15 cellular contexts compared by ENCODE assay signal in genomic region chr10:119502618-119503155, GRCh38. TPM values are rescaled to one million over a fixed set of nuclear protein-coding genes. Genes with fewer than 3 reads are reported as not detected.
DNase-seq lines count a peak whose midpoint lies in the region; ATAC-seq and TF ChIP-seq lines count a peak whose summit lies in the region.
"Had no signal": no experiment of that assay in that cellular context is flagged by ENCODE, and none has a peak within 500 bp of the region (broad histone marks: within the 10 kb centered on the region; RNA-seq: fewer than 3 reads in every experiment).

No MANE protein-coding gene starts in this region.

- no peak for DNase-seq in CD4-positive, alpha-beta memory T cell
- no peak for DNase-seq in naive thymus-derived CD8-positive, alpha-beta T cell
- DNase-seq in Calu3, result no peak
- DNase-seq: hypothalamus, left ventricle myocardium superior, NCI-H2081 treated with DMSO at 0.1 percent for 48 hours, uterus had no signal

- no TSS peak for BruUV-seq in Calu3 (replicated peaks; lab: Mats Ljungman, UMichigan)

- peak overlapping the region in 1 of 2 donors; percentile 39 for H3K4me3 ChIP-seq in CD4-positive, alpha-beta memory T cell (ENCODE audit: low read length in 2 of 2)
- H3K4me3 ChIP-seq: HAP-1, uterus had no signal

- peak overlapping the region; percentile 79 for H3K27ac ChIP-seq in CD4-positive, alpha-beta memory T cell (ENCODE audit: low read depth, low read length)
- H3K27ac ChIP-seq: HL-60, uterus had no signal

- peaks cover 74% of the 10 kb centered on the region for H3K4me1 ChIP-seq in CD4-positive, alpha-beta memory T cell (ENCODE audit: insufficient read depth, low read length)
- H3K4me1 ChIP-seq: HAP-1, uterus had no signal

- H3K27ac Mint-ChIP-seq in CD4-positive, alpha-beta memory T cell, result peak overlapping the region; percentile 95 to 99 (median 97)
- peak overlapping the region; percentile 97 for H3K27ac Mint-ChIP-seq in activated T-helper 17 cell treated with anti-CD3 and anti-CD28 coated beads, Interleukin-2, amount 50 U/mL, for 72 hours
- H3K27ac Mint-ChIP-seq in naive thymus-derived CD8-positive, alpha-beta T cell, result peak overlapping the region; percentile 94 to 100 (median 99)
- no peak overlapping the region for H3K27ac Mint-ChIP-seq in Calu3 (ENCODE audit: unreplicated experiment)

- no peaks in the 10 kb centered on the region for H3K27me3 ChIP-seq in CD4-positive, alpha-beta memory T cell (ENCODE audit: insufficient read depth, low read length)
- H3K27me3 ChIP-seq: uterus had no signal

- H3K9me3 ChIP-seq in CD4-positive, alpha-beta memory T cell (ENCODE audit: control insufficient read depth in 1 of 2, low read length in 2 of 2), result no peaks in the 10 kb centered on the region
- H3K9me3 ChIP-seq: HAP-1, uterus had no signal

- CTCF ChIA-PET in CD4-positive, alpha-beta memory T cell (lab: Charles Lee; ENCODE audit: partially characterized antibody), result interaction anchor here (0.9 to 5.3 kb wide), 4 partner anchors 13 to 57 kb away, joined by 5 to 39 read pairs (median 12); partner anchors contain the start of gene RGS10
- CTCF ChIA-PET in Calu3 (lab: Charles Lee), result no interaction called here

- intact Hi-C loops in CD4-positive, alpha-beta memory T cell (cut with micrococcal nuclease), result loop anchor here (1.0 to 5.0 kb wide), 7 partner anchors 13 to 150 kb away; partner anchors contain the start of genes RGS10 and TIAL1
- intact Hi-C loops in Calu3 (cut with micrococcal nuclease; ENCODE audit: unreplicated experiment), result no loop called here

- H3K4me1 Mint-ChIP-seq in CD4-positive, alpha-beta memory T cell, result peaks cover 47 to 84% (median 72%) of the 10 kb centered on the region in 4 donors
- H3K4me1 Mint-ChIP-seq in activated T-helper 17 cell treated with anti-CD3 and anti-CD28 coated beads, Interleukin-2, amount 50 U/mL, for 72 hours, result peaks cover 45% of the 10 kb centered on the region
- H3K4me1 Mint-ChIP-seq in naive thymus-derived CD8-positive, alpha-beta T cell, result peaks cover 57 to 100% (median 96%) of the 10 kb centered on the region in 4 donors
- no peaks in the 10 kb centered on the region for H3K4me1 Mint-ChIP-seq in Calu3 (ENCODE audit: low read depth, unreplicated experiment)
- H3K4me1 Mint-ChIP-seq: CD14-positive monocyte had no signal

- no peaks in the 10 kb centered on the region for H3K27me3 Mint-ChIP-seq in CD4-positive, alpha-beta memory T cell
- H3K27me3 Mint-ChIP-seq in activated T-helper 17 cell treated with anti-CD3 and anti-CD28 coated beads, Interleukin-2, amount 50 U/mL, for 72 hours, result no peaks in the 10 kb centered on the region
- H3K27me3 Mint-ChIP-seq in naive thymus-derived CD8-positive, alpha-beta T cell, result no peaks in the 10 kb centered on the region
- no peaks in the 10 kb centered on the region for H3K27me3 Mint-ChIP-seq in Calu3 (ENCODE audit: unreplicated experiment)
- H3K27me3 Mint-ChIP-seq: naive B cell had no signal

- peaks cover 4% of the 10 kb centered on the region for H3K36me3 ChIP-seq in CD4-positive, alpha-beta memory T cell (ENCODE audit: insufficient read depth, low read length)
- H3K36me3 ChIP-seq: uterus had no signal

- H3K9me3 Mint-ChIP-seq in CD4-positive, alpha-beta memory T cell, result no peaks in the 10 kb centered on the region
- H3K9me3 Mint-ChIP-seq in activated T-helper 17 cell treated with anti-CD3 and anti-CD28 coated beads, Interleukin-2, amount 50 U/mL, for 72 hours, result no peaks in the 10 kb centered on the region
- no peaks in the 10 kb centered on the region for H3K9me3 Mint-ChIP-seq in naive thymus-derived CD8-positive, alpha-beta T cell
- no peaks in the 10 kb centered on the region for H3K9me3 Mint-ChIP-seq in Calu3 (ENCODE audit: low read depth, unreplicated experiment)
- H3K9me3 Mint-ChIP-seq: naive B cell had no signal

- ATAC-seq in GM21447 (IDR thresholded peaks at IDR 0.05; ENCODE audit: unreplicated experiment), result peak; percentile 17
- ATAC-seq in activated T-helper 17 cell treated with anti-CD3 and anti-CD28 coated beads, Interleukin-2, amount 50 U/mL, for 72 hours (replicated peaks), result no peak
- peak in 1 of 2 donors; percentile 21 for ATAC-seq in naive thymus-derived CD8-positive, alpha-beta T cell
- no peak for ATAC-seq in GM19455 (IDR thresholded peaks at IDR 0.05; ENCODE audit: unreplicated experiment)
- ATAC-seq in GM19035 (IDR thresholded peaks at IDR 0.05; ENCODE audit: unreplicated experiment), result no peak
- ATAC-seq: left ventricle myocardium superior had no signal

- H3K36me3 Mint-ChIP-seq in CD4-positive, alpha-beta memory T cell, result peaks cover 37 to 49% of the 10 kb centered on the region in 2 donors
- peaks cover 87% of the 10 kb centered on the region for H3K36me3 Mint-ChIP-seq in activated T-helper 17 cell treated with anti-CD3 and anti-CD28 coated beads, Interleukin-2, amount 50 U/mL, for 72 hours (ENCODE audit: low read depth)
- peaks cover 0 to 54% (median 15%) of the 10 kb centered on the region in 3 donors for H3K36me3 Mint-ChIP-seq in naive thymus-derived CD8-positive, alpha-beta T cell
- no peaks in the 10 kb centered on the region for H3K36me3 Mint-ChIP-seq in Calu3 (ENCODE audit: insufficient read depth, unreplicated experiment)
- H3K36me3 Mint-ChIP-seq: naive B cell had no signal

- H3K4me3 Mint-ChIP-seq in CD4-positive, alpha-beta memory T cell, result peak overlapping the region; percentile 68 to 89 (median 82)
- H3K4me3 Mint-ChIP-seq in activated T-helper 17 cell treated with anti-CD3 and anti-CD28 coated beads, Interleukin-2, amount 50 U/mL, for 72 hours, result peak overlapping the region; percentile 81
- peak overlapping the region; percentile 68 to 87 (median 82) for H3K4me3 Mint-ChIP-seq in naive thymus-derived CD8-positive, alpha-beta T cell
- H3K4me3 Mint-ChIP-seq in Calu3 (ENCODE audit: low read depth, unreplicated experiment), result no peak overlapping the region
- H3K4me3 Mint-ChIP-seq: CD14-positive monocyte had no signal

- no peak for TF ChIP-seq CTCF in Calu3 (IDR thresholded peaks at IDR 0.05; ENCODE audit: unreplicated experiment)

- POLR2A ChIA-PET in CD4-positive, alpha-beta memory T cell (lab: Charles Lee; ENCODE audit: partially characterized antibody), result interaction anchor here (0.5 to 8.0 kb wide), 15 partner anchors 9 to 411 kb away, joined by 3 to 97 read pairs (median 4); partner anchors contain the start of gene RGS10
- POLR2A ChIA-PET in naive thymus-derived CD8-positive, alpha-beta T cell (lab: Charles Lee), result interaction anchor here (0.6 to 28.6 kb wide), 11 partner anchors 9 to 296 kb away, joined by 3 to 674 read pairs (median 4); partner anchors contain the start of genes GRK5 and RGS10

RNA-seq across cellular contexts. Expression of gene RGS10, which starts 39.8 kb away (rescaled TPM):
- 100 to 1,000 TPM; 115 to 122 TPM for total RNA-seq in CD4-positive, alpha-beta memory T cell
- polyA plus RNA-seq in CD4-positive, alpha-beta memory T cell, result 100 to 1,000 TPM; 153 to 187 TPM
- 10 to 100 TPM; 85.2 to 87.7 TPM for total RNA-seq in activated T-helper 17 cell treated with anti-CD3 and anti-CD28 coated beads, Interleukin-2, amount 50 U/mL, for 72 hours
- total RNA-seq in naive thymus-derived CD8-positive, alpha-beta T cell, result 100 to 1,000 TPM; 251 to 268 TPM
- polyA plus RNA-seq in naive thymus-derived CD8-positive, alpha-beta T cell, result 100 to 1,000 TPM; 409 to 533 (median 504) TPM
- 8.3 and 10.8 TPM in 2 replicates for total RNA-seq in Calu3 (2022)
